Comparison of ENCODE assay signal across 15 cellular contexts in genomic region chr6:31125162-31125561, GRCh38. TPM values are rescaled to one million over a fixed set of nuclear protein-coding genes. Genes with fewer than 3 reads are reported as not detected.
A peak's percentile ranks its signal among the peaks of the same experiment; 100 is the strongest.
DNase-seq lines count a peak whose midpoint lies in the region; ATAC-seq, FAIRE-seq and TF ChIP-seq lines count a peak whose summit lies in the region.
"Had no signal": no experiment of that assay in that cellular context is flagged by ENCODE, and none has a peak within 500 bp of the region (broad histone marks: within the 10 kb centered on the region; RNA-seq: fewer than 3 reads in every experiment).

No MANE protein-coding gene starts in this region.

- no peak for TF ChIP-seq CTCF in endothelial cell of umbilical vein (IDR thresholded peaks at IDR 0.05; ENCODE audit: extremely low read depth in 1 of 2, insufficient read depth in 1 of 2, low read depth in 1 of 2, low read length in 2 of 2)

- CTCF ChIA-PET in endothelial cell of umbilical vein (lab: Charles Lee): interaction anchor here (1.0 to 10.6 kb wide), 6 partner anchors 9 to 241 kb away, joined by 4 to 71 read pairs (median 8); partner anchors contain the start of gene PSORS1C1

- H3K4me3 ChIP-seq in BLaER1 treated with 17β-estradiol and CSF1 and Interleukin-3, amounts not matched to agents 10 nM and 100 nM: no peak overlapping the region
- no peak overlapping the region for H3K4me3 ChIP-seq in endothelial cell of umbilical vein (replicated peaks in 1 of 3; ENCODE audit: insufficient read depth in 1 of 3, low read depth in 1 of 3, low read length in 3 of 3)
- no peak overlapping the region for H3K4me3 ChIP-seq in mesenchymal stem cell (ENCODE audit: insufficient read depth in 1 of 2, low read depth in 1 of 2, low read length in 2 of 2)
- H3K4me3 ChIP-seq: HAP-1 had no signal

- DNase-seq in NCI-H226: peak; percentile 45
- DNase-seq in endothelial cell of umbilical vein (ENCODE audit: low read depth, low spot score): peak; percentile 85
- no peak for DNase-seq in mesenchymal stem cell
- DNase-seq: activated CD8-positive, alpha-beta T cell treated with anti-CD3 and anti-CD28 coated beads, Interleukin-2, amount 10 ng/mL, durations not matched to agents 7 days and 5 days; activated naive CD4-positive, alpha-beta T cell treated with anti-CD3 and anti-CD28 coated beads for 36 hours; stimulated activated CD4-positive, alpha-beta T cell treated with anti-CD3 and anti-CD28 coated beads, Interleukin-4, amount 100 ng/mL, for 1 hour; stimulated activated naive CD8-positive, alpha-beta T cell treated with anti-CD3 and anti-CD28 coated beads, Interleukin-15, amount 100 ng/mL, for 72 hours; T-helper 2 cell had no signal

- 68% methylated on average over 7 of the region's 8 CpGs for WGBS in mesenchymal stem cell

- no TSS peak for BruUV-seq in endothelial cell of umbilical vein (replicated peaks; lab: Mats Ljungman, UMichigan)

- H3K4me1 ChIP-seq in BLaER1 treated with 17β-estradiol and CSF1 and Interleukin-3, amounts not matched to agents 10 nM and 100 nM: peaks cover 24 to 33% (median 27%) of the 10 kb centered on the region in 10 experiments; a peak in 19 of 20 replicates
- H3K4me1 ChIP-seq in endothelial cell of umbilical vein (ENCODE audit: control insufficient read depth, extremely low read depth, insufficient read depth, low read length) (peaks cover 36% of the 10 kb centered on the region), mesenchymal stem cell (ENCODE audit: control insufficient read depth, insufficient read depth, low read depth, low read length) (peaks cover 38% of the 10 kb centered on the region)
- H3K4me1 ChIP-seq: HAP-1 had no signal

- no peak overlapping the region for H2BK15ac ChIP-seq in mesenchymal stem cell (ENCODE audit: low read depth, poor library complexity, severe bottlenecking)

- no peaks in the 10 kb centered on the region for H3K79me2 ChIP-seq in endothelial cell of umbilical vein (ENCODE audit: control insufficient read depth, insufficient read depth, low read length)

- H3K79me1 ChIP-seq in mesenchymal stem cell (replicated peaks; ENCODE audit: low read length, poor library complexity, severe bottlenecking): no peaks in the 10 kb centered on the region

- no peak overlapping the region for H2BK12ac ChIP-seq in mesenchymal stem cell (ENCODE audit: low read length in 2 of 2)

- H3K27me3 ChIP-seq in BLaER1 treated with 17β-estradiol and CSF1 and Interleukin-3, amounts not matched to agents 10 nM and 100 nM: no peaks in the 10 kb centered on the region
- H3K27me3 ChIP-seq in endothelial cell of umbilical vein (ENCODE audit: control insufficient read depth in 2 of 2, insufficient read depth in 2 of 2, low read length in 2 of 2): peaks cover 3 to 6% of the 10 kb centered on the region in 2 experiments
- H3K27me3 ChIP-seq in mesenchymal stem cell (ENCODE audit: control insufficient read depth in 1 of 2, insufficient read depth in 1 of 2, low read length in 2 of 2): peaks cover 13 to 36% of the 10 kb centered on the region in 2 experiments

- H3K4me2 ChIP-seq in BLaER1 treated with 17β-estradiol and CSF1 and Interleukin-3, amounts not matched to agents 10 nM and 100 nM: peak overlapping the region in 10 of 11 experiments; percentile 21 to 67 (median 38); a peak in 16 of 22 replicates
- H3K4me2 ChIP-seq in endothelial cell of umbilical vein (ENCODE audit: insufficient read depth, low read length) (peak overlapping the region; percentile 5), mesenchymal stem cell (ENCODE audit: low read length, poor library complexity, severe bottlenecking) (no peak overlapping the region)

- peak overlapping the region; percentile 76 for H2AK5ac ChIP-seq in mesenchymal stem cell (ENCODE audit: low read length, severe bottlenecking)

- no peak overlapping the region for H3K27ac ChIP-seq in BLaER1 treated with 17β-estradiol and CSF1 and Interleukin-3, amounts not matched to agents 10 nM and 100 nM
- H3K27ac ChIP-seq in endothelial cell of umbilical vein (ENCODE audit: insufficient read depth, low read depth, low read length) (no peak overlapping the region), mesenchymal stem cell (ENCODE audit: low read length, poor library complexity, severe bottlenecking) (no peak overlapping the region)

- H3K23ac ChIP-seq in mesenchymal stem cell (ENCODE audit: low read length in 2 of 2): no peak overlapping the region

- ATAC-seq in GM21825 (IDR thresholded peaks at IDR 0.05; ENCODE audit: unreplicated experiment): no peak
- ATAC-seq in GM21381 (IDR thresholded peaks at IDR 0.05; ENCODE audit: unreplicated experiment): no peak
- ATAC-seq in GM18861 (IDR thresholded peaks at IDR 0.05; ENCODE audit: unreplicated experiment): no peak
- ATAC-seq in HG03025 (IDR thresholded peaks at IDR 0.05; ENCODE audit: low FRiP score, unreplicated experiment): no peak
- ATAC-seq: activated CD8-positive, alpha-beta T cell treated with anti-CD3 and anti-CD28 coated beads, Interleukin-2, amount 10 ng/mL, durations not matched to agents 7 days and 5 days; stimulated activated naive CD8-positive, alpha-beta T cell treated with anti-CD3 and anti-CD28 coated beads, Interleukin-15, amount 100 ng/mL, for 72 hours had no signal

- no peak overlapping the region for H4K8ac ChIP-seq in mesenchymal stem cell (ENCODE audit: low read length)

- peak overlapping the region; percentile 2 for H2AFZ ChIP-seq in endothelial cell of umbilical vein (ENCODE audit: low read depth, low read length)
- no peak overlapping the region for H2AFZ ChIP-seq in mesenchymal stem cell (ENCODE audit: low read depth, low read length)

- H3K14ac ChIP-seq in mesenchymal stem cell (ENCODE audit: low read length in 2 of 2): no peak overlapping the region

- no peak overlapping the region for H4K91ac ChIP-seq in mesenchymal stem cell (ENCODE audit: low read length)

- H3K9me1 ChIP-seq in endothelial cell of umbilical vein (replicated peaks; ENCODE audit: control insufficient read depth, extremely low read depth, insufficient read depth, low read length): no peaks in the 10 kb centered on the region

- peak; percentile 84 for FAIRE-seq in endothelial cell of umbilical vein (lab: Jason Lieb, UNC)

- no peak for TF ChIP-seq POLR2A in endothelial cell of umbilical vein (IDR thresholded peaks at IDR 0.05; ENCODE audit: low read depth, low read length)

- intact Hi-C loops in endothelial cell of umbilical vein (cut with micrococcal nuclease): loop anchor here (5.0 kb wide), 1 partner anchor 298 kb away; no protein-coding TSS in a partner anchor

- no peak overlapping the region for H3K4ac ChIP-seq in mesenchymal stem cell (ENCODE audit: low read depth in 1 of 2, low read length in 2 of 2)

- POLR2A ChIA-PET in endothelial cell of umbilical vein (lab: Charles Lee): no interaction called here

- H3K36me3 ChIP-seq in BLaER1 treated with 17β-estradiol and CSF1 and Interleukin-3, amounts not matched to agents 10 nM and 100 nM: no peaks in the 10 kb centered on the region
- no peaks in the 10 kb centered on the region for H3K36me3 ChIP-seq in endothelial cell of umbilical vein (ENCODE audit: control insufficient read depth in 2 of 2, extremely low read depth in 1 of 2, insufficient read depth in 2 of 2, low read length in 2 of 2)
- H3K36me3 ChIP-seq in mesenchymal stem cell (ENCODE audit: control insufficient read depth in 1 of 2, insufficient read depth in 2 of 2, low read depth in 1 of 2, low read length in 2 of 2): peaks cover 0 to 2% of the 10 kb centered on the region in 2 experiments
- H3K36me3 ChIP-seq: HAP-1 had no signal

- H4K20me1 ChIP-seq in BLaER1 treated with 17β-estradiol and CSF1 and Interleukin-3, amounts not matched to agents 10 nM and 100 nM: no peaks in the 10 kb centered on the region
- no peaks in the 10 kb centered on the region for H4K20me1 ChIP-seq in endothelial cell of umbilical vein (replicated peaks; ENCODE audit: control insufficient read depth, extremely low read depth, insufficient read depth, low read length)

- no peak overlapping the region for H2BK5ac ChIP-seq in mesenchymal stem cell (ENCODE audit: low read depth, low read length, poor library complexity, severe bottlenecking)

- peak overlapping the region in 1 of 2 experiments; percentile 28 for H3K18ac ChIP-seq in mesenchymal stem cell (ENCODE audit: low read depth in 1 of 2, low read length in 2 of 2)

- H3K9ac ChIP-seq in BLaER1 treated with 17β-estradiol and CSF1 and Interleukin-3, amounts not matched to agents 10 nM and 100 nM: no peak overlapping the region
- H3K9ac ChIP-seq in endothelial cell of umbilical vein (replicated peaks; ENCODE audit: extremely low read depth, insufficient read depth, low read length) (no peak overlapping the region), mesenchymal stem cell (ENCODE audit: low read length) (no peak overlapping the region)

- no peaks in the 10 kb centered on the region for H3K9me3 ChIP-seq in BLaER1 treated with 17β-estradiol and CSF1 and Interleukin-3, amounts not matched to agents 10 nM and 100 nM (replicated peaks in 1 of 11)
- no peaks in the 10 kb centered on the region for H3K9me3 ChIP-seq in endothelial cell of umbilical vein (replicated peaks; ENCODE audit: control insufficient read depth, insufficient read depth, low read length)
- no peaks in the 10 kb centered on the region for H3K9me3 ChIP-seq in mesenchymal stem cell (ENCODE audit: control insufficient read depth, low read length)
- H3K9me3 ChIP-seq: HAP-1 had no signal

- dilution Hi-C loops in endothelial cell of umbilical vein (cut with MboI; ENCODE audit: extremely low pct_ligation_motif_present, low sequenced_read_pairs): no loop called here

- no peak overlapping the region for H2BK120ac ChIP-seq in mesenchymal stem cell (ENCODE audit: low read depth, low read length)

RNA-seq across cellular contexts. Expression of gene CDSN, which starts 4.9 kb away (rescaled TPM):
- not detected in 2 replicates for total RNA-seq in endothelial cell of umbilical vein
- 0.03 TPM in 1 of 2 replicates, not detected in the other for polyA plus RNA-seq in endothelial cell of umbilical vein
- polyA plus RNA-seq in endothelial cell of umbilical vein (2011; cell fraction: cytosol; rRNA removed): 0.03 TPM in 1 of 2 replicates, not detected in the other
- not detected in 2 replicates for polyA plus RNA-seq in endothelial cell of umbilical vein (2011; cell fraction: nucleus; rRNA removed)
- polyA plus RNA-seq in endothelial cell of umbilical vein (2012): not detected in 2 replicates
- not detected in 2 replicates for polyA minus RNA-seq in endothelial cell of umbilical vein
- not detected for polyA minus RNA-seq in endothelial cell of umbilical vein (2011; cell fraction: cytosol; rRNA and poly(A)+ RNA removed)
- 0.24 TPM in 1 of 2 replicates, not detected in the other for polyA minus RNA-seq in endothelial cell of umbilical vein (2011; cell fraction: nucleus; rRNA and poly(A)+ RNA removed)
- polyA plus RNA-seq in mesenchymal stem cell (2013, experiment 1 of 2): not detected
- not detected for polyA plus RNA-seq in mesenchymal stem cell (2013, experiment 2 of 2)
- total RNA-seq: activated CD8-positive, alpha-beta T cell treated with anti-CD3 and anti-CD28 coated beads, Interleukin-2, amount 10 ng/mL, durations not matched to agents 7 days and 5 days; activated naive CD4-positive, alpha-beta T cell treated with anti-CD3 and anti-CD28 coated beads for 36 hours; LHCN-M2 had no signal

RNA-seq across cellular contexts. Expression of gene PSORS1C1, which starts 10.6 kb away (rescaled TPM):
- total RNA-seq in endothelial cell of umbilical vein: 9.2 and 13.2 TPM in 2 replicates
- polyA plus RNA-seq in endothelial cell of umbilical vein: 1.1 TPM in 2 replicates
- polyA plus RNA-seq in endothelial cell of umbilical vein (2011; cell fraction: cytosol; rRNA removed): 1.2 and 1.3 TPM in 2 replicates
- 3.8 and 4.5 TPM in 2 replicates for polyA plus RNA-seq in endothelial cell of umbilical vein (2011; cell fraction: nucleus; rRNA removed)
- 2.0 and 2.1 TPM in 2 replicates for polyA plus RNA-seq in endothelial cell of umbilical vein (2012)
- 2.3 and 4.6 TPM in 2 replicates for polyA minus RNA-seq in endothelial cell of umbilical vein
- 1.8 TPM for polyA minus RNA-seq in endothelial cell of umbilical vein (2011; cell fraction: cytosol; rRNA and poly(A)+ RNA removed)
- polyA minus RNA-seq in endothelial cell of umbilical vein (2011; cell fraction: nucleus; rRNA and poly(A)+ RNA removed): 2.5 and 3.4 TPM in 2 replicates
- 0.40 TPM for polyA plus RNA-seq in mesenchymal stem cell (2013, experiment 1 of 2)
- 0.68 TPM for polyA plus RNA-seq in mesenchymal stem cell (2013, experiment 2 of 2)
- total RNA-seq: activated CD8-positive, alpha-beta T cell treated with anti-CD3 and anti-CD28 coated beads, Interleukin-2, amount 10 ng/mL, durations not matched to agents 7 days and 5 days had no signal

RNA-seq across cellular contexts. Expression of gene C6orf15, which starts 12.8 kb away (rescaled TPM):
- total RNA-seq in endothelial cell of umbilical vein: not detected in 2 replicates
- not detected in 2 replicates for polyA plus RNA-seq in endothelial cell of umbilical vein
- polyA plus RNA-seq in endothelial cell of umbilical vein (2011; cell fraction: cytosol; rRNA removed): not detected in 2 replicates
- not detected in 2 replicates for polyA plus RNA-seq in endothelial cell of umbilical vein (2011; cell fraction: nucleus; rRNA removed)
- not detected in 2 replicates for polyA plus RNA-seq in endothelial cell of umbilical vein (2012)
- not detected in 2 replicates for polyA minus RNA-seq in endothelial cell of umbilical vein
- polyA minus RNA-seq in endothelial cell of umbilical vein (2011; cell fraction: cytosol; rRNA and poly(A)+ RNA removed): not detected
- polyA minus RNA-seq in endothelial cell of umbilical vein (2011; cell fraction: nucleus; rRNA and poly(A)+ RNA removed): not detected in 2 replicates
- polyA plus RNA-seq in mesenchymal stem cell (2013, experiment 1 of 2): not detected
- not detected for polyA plus RNA-seq in mesenchymal stem cell (2013, experiment 2 of 2)
- total RNA-seq: activated CD8-positive, alpha-beta T cell treated with anti-CD3 and anti-CD28 coated beads, Interleukin-2, amount 10 ng/mL, durations not matched to agents 7 days and 5 days; activated naive CD4-positive, alpha-beta T cell treated with anti-CD3 and anti-CD28 coated beads for 36 hours had no signal

RNA-seq across cellular contexts. Expression of gene PSORS1C2, which starts 13.7 kb away (rescaled TPM):
- total RNA-seq in endothelial cell of umbilical vein: not detected in 2 replicates
- not detected in 2 replicates for polyA plus RNA-seq in endothelial cell of umbilical vein
- polyA plus RNA-seq in endothelial cell of umbilical vein (2011; cell fraction: cytosol; rRNA removed): not detected in 2 replicates
- polyA plus RNA-seq in endothelial cell of umbilical vein (2011; cell fraction: nucleus; rRNA removed): not detected in 2 replicates
- polyA plus RNA-seq in endothelial cell of umbilical vein (2012): not detected in 2 replicates
- not detected in 2 replicates for polyA minus RNA-seq in endothelial cell of umbilical vein
- not detected for polyA minus RNA-seq in endothelial cell of umbilical vein (2011; cell fraction: cytosol; rRNA and poly(A)+ RNA removed)
- polyA minus RNA-seq in endothelial cell of umbilical vein (2011; cell fraction: nucleus; rRNA and poly(A)+ RNA removed): not detected in 2 replicates
- polyA plus RNA-seq in mesenchymal stem cell (2013, experiment 1 of 2): not detected
- not detected for polyA plus RNA-seq in mesenchymal stem cell (2013, experiment 2 of 2)
- total RNA-seq: activated CD8-positive, alpha-beta T cell treated with anti-CD3 and anti-CD28 coated beads, Interleukin-2, amount 10 ng/mL, durations not matched to agents 7 days and 5 days; activated naive CD4-positive, alpha-beta T cell treated with anti-CD3 and anti-CD28 coated beads for 36 hours; LHCN-M2 had no signal

RNA-seq across cellular contexts. Expression of gene CCHCR1, which starts 32.4 kb away (rescaled TPM):
- 22.9 and 23.2 TPM in 2 replicates for total RNA-seq in endothelial cell of umbilical vein
- 12.0 and 12.8 TPM in 2 replicates for polyA plus RNA-seq in endothelial cell of umbilical vein
- 15.1 and 16.7 TPM in 2 replicates for polyA plus RNA-seq in endothelial cell of umbilical vein (2011; cell fraction: cytosol; rRNA removed)
- 46.6 and 48.1 TPM in 2 replicates for polyA plus RNA-seq in endothelial cell of umbilical vein (2011; cell fraction: nucleus; rRNA removed)
- polyA plus RNA-seq in endothelial cell of umbilical vein (2012): 14.3 and 15.9 TPM in 2 replicates
- 11.4 and 12.8 TPM in 2 replicates for polyA minus RNA-seq in endothelial cell of umbilical vein
- polyA minus RNA-seq in endothelial cell of umbilical vein (2011; cell fraction: cytosol; rRNA and poly(A)+ RNA removed): 9.7 TPM
- polyA minus RNA-seq in endothelial cell of umbilical vein (2011; cell fraction: nucleus; rRNA and poly(A)+ RNA removed): 11.2 and 15.5 TPM in 2 replicates
- 4.9 TPM for polyA plus RNA-seq in mesenchymal stem cell (2013, experiment 1 of 2)
- 4.5 TPM for polyA plus RNA-seq in mesenchymal stem cell (2013, experiment 2 of 2)
